8 cellular contexts compared by ENCODE assay signal in genomic region chr3:115784739-115785571, GRCh38.
A peak's percentile ranks its signal among the peaks of the same experiment; 100 is the strongest.
DNase-seq lines count a peak whose midpoint lies in the region; ATAC-seq and TF ChIP-seq lines count a peak whose summit lies in the region.

No MANE protein-coding gene starts in this region.

- H3K9me3 ChIP-seq in A673 (ENCODE audit: low read depth, low read length, poor library complexity, severe bottlenecking): no peaks in the 10 kb centered on the region
- no peaks in the 10 kb centered on the region for H3K9me3 ChIP-seq in T-helper 17 cell (ENCODE audit: control insufficient read depth, low read length, poor library complexity, severe bottlenecking)

- DNase-seq in A673 (ENCODE audit: low spot score) (no peak), T-helper 17 cell (no peak), fibroblast of gingiva (ENCODE audit: low read depth) (peak; percentile 92), osteocyte (ENCODE audit: extremely low spot score, unreplicated experiment) (no peak), OCI-M2 (lab: John Stamatoyannopoulos, UW; ENCODE audit: unreplicated experiment) (no peak)
- DNase-seq in activated CD4-positive, alpha-beta T cell treated with anti-CD3 and anti-CD28 coated beads for 48 hours: no peak

- H3K27me3 Mint-ChIP-seq in T-helper 17 cell: no peaks in the 10 kb centered on the region
- H3K27me3 Mint-ChIP-seq in osteocyte (ENCODE audit: unreplicated experiment): no peaks in the 10 kb centered on the region

- H3K4me1 Mint-ChIP-seq in T-helper 17 cell (peaks cover 17% of the 10 kb centered on the region), osteocyte (ENCODE audit: unreplicated experiment) (peaks cover 56% of the 10 kb centered on the region)

- CTCF ChIA-PET in A673 (lab: Charles Lee): interaction anchor here (0.5 to 2.4 kb wide), 6 partner anchors 18 to 694 kb away, joined by 3 to 9 read pairs (median 5); no protein-coding TSS in a partner anchor

- H3K36me3 ChIP-seq in A673 (ENCODE audit: insufficient read depth, low read length, poor library complexity, severe bottlenecking): no peaks in the 10 kb centered on the region

- no peaks in the 10 kb centered on the region for H3K9me3 Mint-ChIP-seq in osteocyte (ENCODE audit: unreplicated experiment)

- TF ChIP-seq CTCF in A673 (conservative IDR thresholded peaks at IDR 0.05; ENCODE audit: low read depth, low read length) (peak; percentile 29; the same call in 1 of the 2 replicates), osteocyte (IDR thresholded peaks at IDR 0.05) (no peak)

- H3K27ac Mint-ChIP-seq in T-helper 17 cell (peak overlapping the region; percentile 91), osteocyte (ENCODE audit: unreplicated experiment) (peak overlapping the region; percentile 94)

- peak overlapping the region; percentile 73 for H3K27ac ChIP-seq in A673 (ENCODE audit: low read depth, low read length, poor library complexity, severe bottlenecking)

- H3K27me3 ChIP-seq in A673 (replicated peaks; ENCODE audit: insufficient read depth, low read depth, low read length, poor library complexity): no peaks in the 10 kb centered on the region

- H3K4me1 ChIP-seq in A673 (ENCODE audit: insufficient read depth, low read length, poor library complexity, severe bottlenecking): peaks cover 3% of the 10 kb centered on the region

- POLR2A ChIA-PET in A673 (lab: Charles Lee; ENCODE audit: low non-redundant PET): interaction anchor here (0.5 kb wide), 1 partner anchor 1728 kb away, joined by 3 read pairs; no protein-coding TSS in a partner anchor

- BruUV-seq in A673 (replicated peaks; lab: Mats Ljungman, UMichigan): no TSS peak

- H3K36me3 Mint-ChIP-seq in T-helper 17 cell (ENCODE audit: low read depth) (no peaks in the 10 kb centered on the region), osteocyte (ENCODE audit: unreplicated experiment) (no peaks in the 10 kb centered on the region)

- peak overlapping the region; percentile 74 for H3K4me3 ChIP-seq in A673 (ENCODE audit: low read depth, low read length, poor library complexity, severe bottlenecking)

- intact Hi-C loops in A673 (cut with micrococcal nuclease; ENCODE audit: unreplicated experiment): loop anchor here (1.0 to 5.0 kb wide), 5 partner anchors 17 to 568 kb away; no protein-coding TSS in a partner anchor

- peak; percentile 2 for ATAC-seq in GM21390 (IDR thresholded peaks at IDR 0.05; ENCODE audit: unreplicated experiment)
- ATAC-seq in T-helper 17 cell: no peak
- no peak for ATAC-seq in GM19328 (IDR thresholded peaks at IDR 0.05; ENCODE audit: unreplicated experiment)

- H3K4me3 Mint-ChIP-seq in T-helper 17 cell (peak overlapping the region; percentile 95), osteocyte (ENCODE audit: unreplicated experiment) (peak overlapping the region; percentile 77)
